In the genomic region with DNA sequence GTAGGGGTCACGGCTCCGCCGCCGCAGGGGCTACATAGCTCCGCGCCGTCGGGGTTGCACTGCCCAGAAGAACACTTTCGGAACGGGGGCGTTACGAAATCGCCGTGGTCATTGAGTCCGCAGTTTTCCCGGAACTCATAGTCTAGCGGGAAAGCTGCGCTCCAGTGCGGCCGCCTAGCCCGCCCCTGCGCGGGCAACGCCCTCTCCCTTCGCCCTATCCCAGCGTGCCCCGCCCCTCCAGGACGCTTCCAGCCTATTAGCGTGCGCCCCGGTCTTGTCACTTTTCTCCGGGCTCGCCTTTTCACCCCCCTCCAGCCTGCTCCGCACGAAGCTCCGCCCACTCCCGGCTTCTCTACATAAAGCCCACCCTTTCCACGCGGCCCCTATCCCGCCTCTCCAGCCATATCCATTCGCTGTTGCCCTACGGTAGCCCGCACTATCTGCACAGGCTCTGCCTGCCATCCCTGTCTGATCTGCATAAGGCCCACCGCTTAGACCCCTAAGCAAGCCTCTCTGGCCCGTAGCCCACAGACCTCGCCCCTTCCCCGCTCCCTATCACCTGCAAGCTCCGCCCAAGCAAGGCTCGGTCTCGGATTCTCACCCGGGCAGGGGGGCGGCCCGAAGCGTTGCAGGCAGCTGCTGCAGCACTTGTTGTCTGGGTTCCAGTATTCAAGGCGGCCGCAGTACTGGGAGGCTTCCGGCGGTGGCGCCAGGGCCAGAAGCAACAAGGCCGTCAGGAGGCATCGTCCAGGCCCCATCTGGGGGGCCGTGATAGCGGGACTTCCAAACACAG, we compare ENCODE assay signal across 8 cellular contexts. TPM values are rescaled to one million over a fixed set of nuclear protein-coding genes. Genes with fewer than 3 reads are reported as not detected.
DNase-seq lines count a peak whose midpoint lies in the region; ATAC-seq and TF ChIP-seq lines count a peak whose summit lies in the region.

No MANE protein-coding gene starts in this region.

- H3K4me3 ChIP-seq in right atrium auricular region, result peak overlapping the region; percentile 63 to 66
- peak overlapping the region; percentile 64 to 66 for H3K4me3 ChIP-seq in vagina

- in situ Hi-C loops in GM13976 (cut with MboI; ENCODE audit: low sequenced_read_pairs, unreplicated experiment), result no loop called here

- TF ChIP-seq CTCF in GM13976 (IDR thresholded peaks at IDR 0.05; ENCODE audit: borderline replicate concordance, control extremely low read depth, extremely low read depth, insufficient read depth, missing control alignments), result peak; percentile 8
- TF ChIP-seq CTCF in right atrium auricular region (IDR thresholded peaks at IDR 0.05), result peak in 1 of 2 donors; percentile 20
- TF ChIP-seq CTCF in vagina (IDR thresholded peaks at IDR 0.05), result no peak

- H3K27ac ChIP-seq in right atrium auricular region (peak overlapping the region; percentile 75 to 85), vagina (peak overlapping the region; percentile 66)

- H3K36me3 ChIP-seq in right atrium auricular region (peaks cover 27% of the 10 kb centered on the region), vagina (peaks cover 0 to 25% of the 10 kb centered on the region in 2 donors)

- H3K9me3 ChIP-seq in right atrium auricular region (no peaks in the 10 kb centered on the region), vagina (no peaks in the 10 kb centered on the region)

- intact Hi-C loops in vagina (cut with DNase I), result no loop called here

- H3K27me3 ChIP-seq in right atrium auricular region, result no peaks in the 10 kb centered on the region
- no peaks in the 10 kb centered on the region for H3K27me3 ChIP-seq in vagina

- ATAC-seq in HG02870 (IDR thresholded peaks at IDR 0.05; ENCODE audit: unreplicated experiment), result peak; percentile 50

- TF ChIP-seq POLR2A in vagina (IDR thresholded peaks at IDR 0.05), result no peak

- H3K4me1 ChIP-seq in right atrium auricular region, result peaks cover 0 to 28% of the 10 kb centered on the region in 2 donors
- peaks cover 25% of the 10 kb centered on the region for H3K4me1 ChIP-seq in vagina

- DNase-seq in GM13976 (ENCODE audit: low spot score) (peak; percentile 99), NCI-H146 treated with DMSO at 0.1 percent for 48 hours (lab: John Stamatoyannopoulos, UW; ENCODE audit: unreplicated experiment) (peak; percentile 98), T-helper 1 cell (peak; percentile 92 to 95 (median 93)), amniotic stem cell (lab: John Stamatoyannopoulos, UW) (peak; percentile 91), right atrium auricular region (ENCODE audit: low spot score) (peak; percentile 98), putamen (ENCODE audit: low spot score) (peak; percentile 98), vagina (ENCODE audit: extremely low spot score in 2 of 2) (peak in 1 of 2 donors; percentile 97)

RNA-seq across cellular contexts. Expression of gene IGFLR1, which starts 1.6 kb away (rescaled TPM):
- total RNA-seq in right atrium auricular region, result 1 to 10 TPM; 1.8 to 6.4 TPM
- 7.4 TPM for total RNA-seq in vagina

RNA-seq across cellular contexts. Expression of gene U2AF1L4, which starts 4.6 kb away (rescaled TPM):
- total RNA-seq in right atrium auricular region (10 to 100 TPM; 19.9 to 33.1 TPM), vagina (6.6 TPM)

RNA-seq across cellular contexts. Expression of gene PSENEN, which starts 4.8 kb away (rescaled TPM):
- total RNA-seq in right atrium auricular region (10 to 100 TPM; 26.1 to 35.0 TPM), vagina (28.2 TPM)

RNA-seq across cellular contexts. Expression of gene LIN37, which starts 7.8 kb away (rescaled TPM):
- 10 to 100 TPM in 1 of 2 donors, 1 to 10 TPM in 1; 8.9 to 13.6 TPM for total RNA-seq in right atrium auricular region
- total RNA-seq in vagina, result 11.3 TPM

RNA-seq across cellular contexts. Expression of gene HSPB6, which starts 16.2 kb away (rescaled TPM):
- total RNA-seq in right atrium auricular region (100 to 1,000 TPM in 1 of 2 donors, 10 to 100 TPM in 1; 98.4 to 104 TPM), vagina (238 TPM)
